ENCODE assay signal across 16 cellular contexts in genomic region chr3:112759681-112760080, GRCh38.
"Had no signal": no experiment of that assay in that cellular context is flagged by ENCODE, and none has a peak within 500 bp of the region (broad histone marks: within the 10 kb centered on the region; RNA-seq: fewer than 3 reads in every experiment).

No MANE protein-coding gene starts in this region.

- H3K9me3 ChIP-seq: lower lobe of right lung, stomach had no signal

- H3K4me1 ChIP-seq: lower lobe of right lung, stomach had no signal

- H3K4me1 Mint-ChIP-seq: naive B cell had no signal

- H3K27me3 ChIP-seq: stomach had no signal

- H3K4me3 Mint-ChIP-seq: activated CD4-positive, alpha-beta memory T cell treated with anti-CD3 and anti-CD28 coated beads for 36 hours; activated naive CD8-positive, alpha-beta T cell treated with anti-CD3 and anti-CD28 coated beads, Interleukin-2, amount 10 ng/mL, durations not matched to agents 7 days and 5 days; activated T-cell treated with anti-CD3 and anti-CD28 coated beads, Interleukin-2, amount 50 U/mL, for 72 hours; naive B cell had no signal

- H3K36me3 ChIP-seq: lower lobe of right lung, stomach, thoracic aorta had no signal

- H3K27me3 Mint-ChIP-seq: activated CD4-positive, alpha-beta memory T cell treated with anti-CD3 and anti-CD28 coated beads for 36 hours; activated naive CD8-positive, alpha-beta T cell treated with anti-CD3 and anti-CD28 coated beads, Interleukin-2, amount 10 ng/mL, durations not matched to agents 7 days and 5 days; naive B cell had no signal

- H3K27ac ChIP-seq: lower lobe of right lung, stomach, thoracic aorta had no signal

- H3K4me3 ChIP-seq: lower lobe of right lung, stomach, thoracic aorta had no signal

- ATAC-seq: activated T-cell treated with anti-CD3 and anti-CD28 coated beads, Interleukin-2, amount 50 U/mL, for 72 hours; left cardiac atrium; lower lobe of right lung had no signal

- DNase-seq: activated CD4-positive, alpha-beta memory T cell treated with anti-CD3 and anti-CD28 coated beads for 36 hours; activated CD4-positive, CD25-positive, alpha-beta regulatory T cell treated with anti-CD3 and anti-CD28 coated beads, Interleukin-2, amount 50 U/mL, for 72 hours; activated gamma-delta T cell treated with Interleukin-2 at 50 U/mL for 16 hours; activated naive CD8-positive, alpha-beta T cell treated with anti-CD3 and anti-CD28 coated beads, Interleukin-2, amount 10 ng/mL, durations not matched to agents 7 days and 5 days; activated T-cell treated with anti-CD3 and anti-CD28 coated beads, Interleukin-2, amount 50 U/mL, for 72 hours; anterior cingulate cortex; foreskin melanocyte; head of caudate nucleus; left cardiac atrium; lower lobe of right lung; naive B cell; retina; stimulated activated CD4-positive, alpha-beta T cell treated with anti-CD3 and anti-CD28 coated beads, Interleukin-15, amount 100 ng/mL, for 24 hours; stimulated activated CD4-positive, alpha-beta T cell treated with anti-CD3 and anti-CD28 coated beads, Interleukin-4, amount 100 ng/mL, for 4 hours; stomach had no signal

- H3K27ac Mint-ChIP-seq: activated CD4-positive, alpha-beta memory T cell treated with anti-CD3 and anti-CD28 coated beads for 36 hours; activated naive CD8-positive, alpha-beta T cell treated with anti-CD3 and anti-CD28 coated beads, Interleukin-2, amount 10 ng/mL, durations not matched to agents 7 days and 5 days; activated T-cell treated with anti-CD3 and anti-CD28 coated beads, Interleukin-2, amount 50 U/mL, for 72 hours had no signal
